ENCODE assay signal across 26 cellular contexts in genomic region chr22:48303360-48303725, GRCh38.
"Had no signal": no experiment of that assay in that cellular context is flagged by ENCODE, and none has a peak within 500 bp of the region (broad histone marks: within the 10 kb centered on the region; RNA-seq: fewer than 3 reads in every experiment).

No MANE protein-coding gene starts in this region.

- H3K9me3 ChIP-seq: colonic mucosa, esophagus muscularis mucosa, esophagus squamous epithelium, gastrocnemius medialis, gastroesophageal sphincter, heart left ventricle had no signal

- H3K4me1 ChIP-seq: colonic mucosa, esophagus muscularis mucosa, esophagus squamous epithelium, foreskin keratinocyte, gastrocnemius medialis, gastroesophageal sphincter, heart left ventricle had no signal

- H3K4me3 ChIP-seq: colonic mucosa, coronary artery, dorsolateral prefrontal cortex, esophagus muscularis mucosa, esophagus squamous epithelium, gastrocnemius medialis, gastroesophageal sphincter, heart left ventricle had no signal

- H3K27me3 ChIP-seq: colonic mucosa, foreskin keratinocyte, gastrocnemius medialis had no signal

- FAIRE-seq: colon, endometrium, endothelial cell of umbilical vein, frontal cortex had no signal

- DNase-seq: colonic mucosa; cortex of kidney; dermis blood vessel endothelial cell; dorsolateral prefrontal cortex; effector CD4-positive, alpha-beta T cell; effector CD8-positive, alpha-beta T cell; effector memory CD4-positive, alpha-beta T cell; effector memory CD8-positive, alpha-beta T cell; endodermal cell; erythroblast; esophagus squamous epithelium; foreskin fibroblast; foreskin keratinocyte; foreskin melanocyte; gastrocnemius medialis; glutamatergic neuron had no signal

- H3K36me3 ChIP-seq: colonic mucosa, esophagus muscularis mucosa, esophagus squamous epithelium, gastrocnemius medialis, gastroesophageal sphincter, heart left ventricle had no signal

- ATAC-seq: effector memory CD8-positive, alpha-beta T cell; esophagus mucosa; foreskin keratinocyte; gastrocnemius medialis; gastroesophageal sphincter; heart left ventricle had no signal

- H3K27ac ChIP-seq: colonic mucosa, coronary artery, dorsolateral prefrontal cortex, epithelial cell of prostate, esophagus muscularis mucosa, esophagus squamous epithelium, foreskin keratinocyte, gastrocnemius medialis, gastroesophageal sphincter, heart left ventricle had no signal
